26 cellular contexts compared by ENCODE assay signal in genomic region chr13:79540504-79540903, GRCh38.
"Had no signal": no experiment of that assay in that cellular context is flagged by ENCODE, and none has a peak within 500 bp of the region (broad histone marks: within the 10 kb centered on the region; RNA-seq: fewer than 3 reads in every experiment).

No MANE protein-coding gene starts in this region.

- H3K4me1 ChIP-seq: ascending aorta, breast epithelium, gastroesophageal sphincter had no signal

- H3K27me3 ChIP-seq: ascending aorta, breast epithelium, esophagus squamous epithelium, gastroesophageal sphincter had no signal

- DNase-seq: activated B cell treated with CpG ODN at 0.5 μM for 24 hours; activated CD4-positive, alpha-beta T cell treated with anti-CD3 and anti-CD28 coated beads for 48 hours; activated CD4-positive, alpha-beta T cell treated with anti-CD3 and anti-CD28 coated beads, Interleukin-2, amount 50 U/mL, for 1 hour; activated CD4-positive, alpha-beta T cell treated with anti-CD3 and anti-CD28 coated beads, Interleukin-2, amount 50 U/mL, for 48 hours; activated CD8-positive, alpha-beta memory T cell treated with anti-CD3 and anti-CD28 coated beads for 24 hours; activated CD8-positive, alpha-beta T cell treated with anti-CD3 and anti-CD28 coated beads for 36 hours; activated gamma-delta T cell; activated naive CD4-positive, alpha-beta T cell; activated naive CD4-positive, alpha-beta T cell treated with anti-CD3 and anti-CD28 coated beads, Interleukin-2, amount 10 ng/mL, durations not matched to agents 7 days and 5 days; activated naive CD8-positive, alpha-beta T cell treated with anti-CD3 and anti-CD28 coated beads, Interleukin-2, amount 10 ng/mL, durations not matched to agents 7 days and 5 days; activated T-cell treated with anti-CD3 and anti-CD28 coated beads, Interleukin-2, amount 50 U/mL, for 48 hours; cortex of kidney; dermis blood vessel endothelial cell; effector CD8-positive, alpha-beta T cell; esophagus squamous epithelium; foreskin melanocyte; T-cell; T-helper 9 cell; WERI-Rb-1 had no signal

- FAIRE-seq: endothelial cell of umbilical vein had no signal

- H3K36me3 ChIP-seq: breast epithelium, gastroesophageal sphincter, WERI-Rb-1 had no signal

- H3K4me3 ChIP-seq: ascending aorta, breast epithelium, esophagus squamous epithelium, gastroesophageal sphincter had no signal

- H3K27ac ChIP-seq: ascending aorta, breast epithelium, epithelial cell of prostate, esophagus squamous epithelium, gastroesophageal sphincter, WERI-Rb-1 had no signal

- ATAC-seq: activated CD4-positive, CD25-positive, alpha-beta regulatory T cell treated with anti-CD3 and anti-CD28 coated beads, Interleukin-2, amount 50 U/mL, for 24 hours; activated CD8-positive, alpha-beta T cell treated with anti-CD3 and anti-CD28 coated beads for 36 hours; activated naive CD4-positive, alpha-beta T cell treated with anti-CD3 and anti-CD28 coated beads, Interleukin-2, amount 50 U/mL, for 72 hours; gastroesophageal sphincter; T-cell had no signal

- H3K9me3 ChIP-seq: ascending aorta, breast epithelium, esophagus squamous epithelium, gastroesophageal sphincter had no signal
